ENCODE assay signal across 8 cellular contexts in genomic region chr2:191677091-191677645, GRCh38. TPM values are rescaled to one million over a fixed set of nuclear protein-coding genes. Genes with fewer than 3 reads are reported as not detected.
DNase-seq lines count a peak whose midpoint lies in the region; ATAC-seq and TF ChIP-seq lines count a peak whose summit lies in the region.

No MANE protein-coding gene starts in this region.

- H3K27ac ChIP-seq in coronary artery (peak overlapping the region; percentile 87 to 92), liver (ENCODE audit: low read depth in 1 of 2, low read length in 2 of 2) (peak overlapping the region; percentile 98 to 99)

- TF ChIP-seq CTCF in coronary artery (IDR thresholded peaks at IDR 0.05), result no peak
- TF ChIP-seq CTCF in liver (IDR thresholded peaks at IDR 0.05; ENCODE audit: low read depth, low read length, missing input control), result no peak

- WGBS in liver, result 12% methylated on average over 6 of the region's 6 CpGs

- DNase-seq in CMK (ENCODE audit: low read depth) (peak; percentile 24), SW480 (ENCODE audit: low spot score) (peak; percentile 55), coronary artery (ENCODE audit: low spot score) (no peak), posterior vena cava (ENCODE audit: low spot score) (no peak)
- DNase-seq in stimulated activated CD8-positive, alpha-beta memory T cell treated with anti-CD3 and anti-CD28 coated beads, Interleukin-4, amount 100 ng/mL, for 24 hours (ENCODE audit: low read depth), result peak; percentile 20

- H3K9ac ChIP-seq in liver (ENCODE audit: low read depth in 1 of 2, low read length in 2 of 2), result peak overlapping the region; percentile 97 to 100

- ATAC-seq in GM19467 (IDR thresholded peaks at IDR 0.05; ENCODE audit: unreplicated experiment), result peak; percentile 14
- ATAC-seq in HG03558 (IDR thresholded peaks at IDR 0.05; ENCODE audit: extremely low read depth, unreplicated experiment), result peak; percentile 14

- no peaks in the 10 kb centered on the region for H3K27me3 ChIP-seq in liver (ENCODE audit: control insufficient read depth in 4 of 4, insufficient read depth in 4 of 4, low read length in 3 of 4)

- peaks cover 0 to 15% (median 3%) of the 10 kb centered on the region in 4 donors for H3K4me1 ChIP-seq in liver (ENCODE audit: control insufficient read depth in 4 of 4, insufficient read depth in 4 of 4, low read length in 3 of 4)

- peaks cover 0 to 1% (median 0%) of the 10 kb centered on the region in 4 donors for H3K36me3 ChIP-seq in liver (ENCODE audit: control insufficient read depth in 4 of 4, insufficient read depth in 3 of 4, low read depth in 1 of 4, low read length in 3 of 4)

- H3K9me3 ChIP-seq in liver (ENCODE audit: control insufficient read depth in 4 of 4, low read length in 3 of 4), result no peaks in the 10 kb centered on the region

- peak in 1 of 2 donors; percentile 3 for TF ChIP-seq RAD21 in liver (IDR thresholded peaks at IDR 0.05)

- peak overlapping the region; percentile 84 for H3K4me3 ChIP-seq in coronary artery
- H3K4me3 ChIP-seq in liver (ENCODE audit: low read depth in 1 of 3, low read length in 3 of 3), result peak overlapping the region; percentile 57 to 98 (median 79)

- intact Hi-C loops in posterior vena cava (cut with DNase I), result no loop called here

TF ChIP-seq in liver, 16 proteins besides CTCF, POLR2A, EP300 and RAD21:
- TF ChIP-seq FOXA2 (IDR thresholded peaks at IDR 0.05), result no peak
- TF ChIP-seq NR2F2 (IDR thresholded peaks at IDR 0.05), result peak; percentile 12
- TF ChIP-seq EGR1 (IDR thresholded peaks at IDR 0.05; ENCODE audit: low read depth in 2 of 2), result peak in 1 of 2 donors; percentile 7
- no peak for TF ChIP-seq SP1 (IDR thresholded peaks at IDR 0.05)
- no peak for TF ChIP-seq RXRA (IDR thresholded peaks at IDR 0.05)
- no peak for TF ChIP-seq ATF3 (IDR thresholded peaks at IDR 0.05)
- TF ChIP-seq REST (IDR thresholded peaks at IDR 0.05), result no peak
- TF ChIP-seq GABPA (IDR thresholded peaks at IDR 0.05 in 1 of 2, conservative IDR thresholded peaks at IDR 0.05 in 1 of 2), result no peak
- no peak for TF ChIP-seq HNF4G (IDR thresholded peaks at IDR 0.05)
- TF ChIP-seq ZBTB33 (IDR thresholded peaks at IDR 0.05), result no peak
- no peak for TF ChIP-seq FOXA1 (IDR thresholded peaks at IDR 0.05)
- TF ChIP-seq MAX (IDR thresholded peaks at IDR 0.05), result no peak
- no peak for TF ChIP-seq JUND (IDR thresholded peaks at IDR 0.05)
- peak in 1 of 2 donors; percentile 5 for TF ChIP-seq HNF4A (conservative IDR thresholded peaks at IDR 0.05)
- TF ChIP-seq YY1 (IDR thresholded peaks at IDR 0.05), result no peak

RNA-seq across cellular contexts. Expression of gene NABP1, which starts 0.8 kb away (rescaled TPM):
- total RNA-seq in liver, result 10 to 100 TPM in 1 of 2 donors, 1 to 10 TPM in 1; 9.9 to 26.8 TPM
- polyA plus RNA-seq in liver, result 10 to 100 TPM in 1 of 2 donors, 1 to 10 TPM in 1; 3.6 to 35.5 TPM
- total RNA-seq in posterior vena cava, result 10 to 100 TPM; 26.8 to 32.0 TPM

Comparison
In these comparisons a context has a peak if more than half of its experiments do, and no peak if none do; other contexts are left out.
1. DNase-seq: peak in CMK (single experiment), SW480 (single experiment) and stimulated activated CD8-positive, alpha-beta memory T cell treated with anti-CD3 and anti-CD28 coated beads, Interleukin-4, amount 100 ng/mL, for 24 hours (single experiment); none in coronary artery (single experiment) and posterior vena cava (single experiment).